ENCODE assay signal across 10 cellular contexts in genomic region chr22:30159561-30160353, GRCh38.
DNase-seq lines count a peak whose midpoint lies in the region; ATAC-seq lines count a peak whose summit lies in the region.
"Had no signal": no experiment of that assay in that cellular context is flagged by ENCODE, and none has a peak within 500 bp of the region (broad histone marks: within the 10 kb centered on the region; RNA-seq: fewer than 3 reads in every experiment).

No MANE protein-coding gene starts in this region.

- peaks cover 37% of the 10 kb centered on the region for H3K36me3 Mint-ChIP-seq in activated naive CD8-positive, alpha-beta T cell treated with anti-CD3 and anti-CD28 coated beads, Interleukin-2, amount 10 ng/mL, durations not matched to agents 7 days and 5 days

- peaks cover 44% of the 10 kb centered on the region for H3K4me1 Mint-ChIP-seq in activated naive CD8-positive, alpha-beta T cell treated with anti-CD3 and anti-CD28 coated beads, Interleukin-2, amount 10 ng/mL, durations not matched to agents 7 days and 5 days

- H3K27ac Mint-ChIP-seq in activated naive CD8-positive, alpha-beta T cell treated with anti-CD3 and anti-CD28 coated beads, Interleukin-2, amount 10 ng/mL, durations not matched to agents 7 days and 5 days: peak overlapping the region; percentile 86

- no peak for ATAC-seq in activated naive CD8-positive, alpha-beta T cell treated with anti-CD3 and anti-CD28 coated beads, Interleukin-2, amount 10 ng/mL, durations not matched to agents 7 days and 5 days (ENCODE audit: low read depth)
- no peak for ATAC-seq in GM21737 (IDR thresholded peaks at IDR 0.05; ENCODE audit: unreplicated experiment)
- ATAC-seq in GM21786 (IDR thresholded peaks at IDR 0.05; ENCODE audit: unreplicated experiment): no peak
- ATAC-seq: left ventricle myocardium superior had no signal

- POLR2A ChIA-PET in activated naive CD8-positive, alpha-beta T cell treated with anti-CD3 and anti-CD28 coated beads, Interleukin-2, amount 10 ng/mL, durations not matched to agents 7 days and 5 days (lab: Charles Lee): interaction anchor here (1.3 to 1.9 kb wide), 3 partner anchors 11 to 79 kb away, joined by 3 to 7 read pairs (median 4); no protein-coding TSS in a partner anchor

- H3K4me3 Mint-ChIP-seq in activated naive CD8-positive, alpha-beta T cell treated with anti-CD3 and anti-CD28 coated beads, Interleukin-2, amount 10 ng/mL, durations not matched to agents 7 days and 5 days: peak overlapping the region; percentile 6

- peaks cover 6% of the 10 kb centered on the region for H3K9me3 Mint-ChIP-seq in activated naive CD8-positive, alpha-beta T cell treated with anti-CD3 and anti-CD28 coated beads, Interleukin-2, amount 10 ng/mL, durations not matched to agents 7 days and 5 days

- DNase-seq in A172 (ENCODE audit: low spot score): peak; percentile 40
- peak; percentile 17 for DNase-seq in GM04504 (ENCODE audit: low read depth)
- no peak for DNase-seq in activated naive CD8-positive, alpha-beta T cell treated with anti-CD3 and anti-CD28 coated beads, Interleukin-2, amount 10 ng/mL, durations not matched to agents 7 days and 5 days
- peak; percentile 81 for DNase-seq in kidney glomerular epithelial cell (lab: John Stamatoyannopoulos, UW)
- DNase-seq in NCI-H1105 (lab: John Stamatoyannopoulos, UW): no peak
- DNase-seq in DMS79 (lab: John Stamatoyannopoulos, UW): no peak
- DNase-seq: left ventricle myocardium superior, NCI-H69 had no signal

- H3K27me3 Mint-ChIP-seq in activated naive CD8-positive, alpha-beta T cell treated with anti-CD3 and anti-CD28 coated beads, Interleukin-2, amount 10 ng/mL, durations not matched to agents 7 days and 5 days: no peaks in the 10 kb centered on the region

Comparison
In these comparisons a context has a peak if more than half of its experiments do, and no peak if none do; other contexts are left out.
1. DNase-seq: peak in A172 (single experiment), GM04504 (single experiment) and kidney glomerular epithelial cell (single experiment); none in activated naive CD8-positive, alpha-beta T cell treated with anti-CD3 and anti-CD28 coated beads, Interleukin-2, amount 10 ng/mL, durations not matched to agents 7 days and 5 days (single experiment), NCI-H1105 (single experiment) and DMS79 (single experiment).